ENCODE assay signal across 14 cellular contexts in the genomic region with DNA sequence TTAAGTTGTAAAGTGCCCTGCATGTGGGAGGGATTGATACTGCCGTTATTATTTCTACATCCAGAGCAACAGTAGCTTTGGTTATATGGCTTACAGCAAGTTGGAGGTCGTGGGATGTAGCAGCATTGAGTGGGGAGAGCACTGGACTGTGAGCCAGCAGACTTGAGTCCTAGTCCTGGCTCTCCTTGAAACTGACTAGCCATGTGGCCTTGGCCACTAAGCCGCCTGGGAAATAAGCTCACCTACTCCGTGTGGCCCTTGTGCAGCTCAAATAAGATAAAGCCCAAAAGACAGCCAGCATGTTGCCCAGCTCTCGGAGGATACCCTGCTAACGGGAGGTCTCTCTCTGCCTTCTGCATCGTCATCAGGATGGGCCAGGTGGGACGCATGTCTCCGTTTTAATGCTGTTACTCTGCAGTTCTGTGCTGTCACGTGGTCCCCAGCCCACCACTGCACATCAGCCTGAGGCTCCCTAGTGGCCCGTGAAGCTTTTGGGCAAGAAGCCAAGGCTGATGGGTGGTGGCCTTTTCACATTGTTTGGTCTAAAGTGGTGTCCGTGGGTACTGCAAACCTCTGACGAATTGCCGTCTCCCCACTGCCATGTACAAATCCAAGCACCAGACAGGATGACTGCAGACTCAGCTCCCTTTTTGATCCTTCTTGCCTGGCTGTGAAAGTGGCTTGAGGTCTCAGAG. TPM values are rescaled to one million over a fixed set of nuclear protein-coding genes. Genes with fewer than 3 reads are reported as not detected.
A peak's percentile ranks its signal among the peaks of the same experiment; 100 is the strongest.
DNase-seq lines count a peak whose midpoint lies in the region; ATAC-seq and TF ChIP-seq lines count a peak whose summit lies in the region.
"Had no signal": no experiment of that assay in that cellular context is flagged by ENCODE, and none has a peak within 500 bp of the region (broad histone marks: within the 10 kb centered on the region; RNA-seq: fewer than 3 reads in every experiment).

No MANE protein-coding gene starts in this region.

- H3K27ac ChIP-seq in right atrium auricular region (no peak overlapping the region), heart left ventricle (peak overlapping the region in 1 of 12 donors; percentile 1)
- H3K27ac ChIP-seq: KMS-11, lower lobe of right lung had no signal

- H3K4me1 Mint-ChIP-seq in activated CD4-positive, alpha-beta T cell treated with anti-CD3 and anti-CD28 coated beads for 36 hours = no peaks in the 10 kb centered on the region

- no peak overlapping the region for H3K4me3 Mint-ChIP-seq in activated CD4-positive, alpha-beta T cell treated with anti-CD3 and anti-CD28 coated beads for 36 hours

- H3K36me3 ChIP-seq in right atrium auricular region (no peaks in the 10 kb centered on the region), heart left ventricle (no peaks in the 10 kb centered on the region)
- H3K36me3 ChIP-seq: lower lobe of right lung had no signal

- intact Hi-C loops in Right ventricle myocardium superior (cut with DNase I) = no loop called here
- intact Hi-C loops in heart left ventricle (cut with DNase I) = no loop called here
- intact Hi-C loops in activated CD4-positive, alpha-beta T cell treated with anti-CD3 and anti-CD28 coated beads for 36 hours (cut with DNase I, micrococcal nuclease) = no loop called here

- H3K4me1 ChIP-seq in right atrium auricular region (peaks cover 0 to 6% of the 10 kb centered on the region in 2 donors), heart left ventricle (peaks cover 0 to 11% (median 6%) of the 10 kb centered on the region in 12 donors)
- H3K4me1 ChIP-seq: lower lobe of right lung had no signal

- POLR2A ChIA-PET in activated CD4-positive, alpha-beta T cell treated with anti-CD3 and anti-CD28 coated beads for 36 hours (lab: Charles Lee) = no interaction called here

- DNase-seq in Right ventricle myocardium superior (no peak), right atrium auricular region (ENCODE audit: low spot score) (no peak), OCI-M1 (lab: John Stamatoyannopoulos, UW) (peak; percentile 6), heart left ventricle (peak in 1 of 5 donors; percentile 33), NCI-H2196 treated with DMSO at 0.1 percent for 48 hours (lab: John Stamatoyannopoulos, UW; ENCODE audit: unreplicated experiment) (no peak)
- DNase-seq in activated CD4-positive, alpha-beta T cell treated with anti-CD3 and anti-CD28 coated beads for 36 hours = no peak
- DNase-seq: AML-193, GDM1, lower lobe of right lung, NCI-H446 treated with DMSO at 0.1 percent for 48 hours, SIG-M5 had no signal

- ATAC-seq in Right ventricle myocardium superior (ENCODE audit: poor library complexity) (peak; percentile 48), heart left ventricle (peak in 3 of 4 donors; percentile 34 to 64 (median 61)), HG03045 (IDR thresholded peaks at IDR 0.05; ENCODE audit: unreplicated experiment) (no peak), GM18861 (IDR thresholded peaks at IDR 0.05; ENCODE audit: unreplicated experiment) (no peak)
- ATAC-seq in activated CD4-positive, alpha-beta T cell treated with anti-CD3 and anti-CD28 coated beads for 36 hours = no peak
- ATAC-seq: lower lobe of right lung had no signal

- H3K27me3 ChIP-seq in right atrium auricular region = no peaks in the 10 kb centered on the region
- no peaks in the 10 kb centered on the region for H3K27me3 ChIP-seq in heart left ventricle

- H3K27ac Mint-ChIP-seq in activated CD4-positive, alpha-beta T cell treated with anti-CD3 and anti-CD28 coated beads for 36 hours = no peak overlapping the region

- CTCF ChIA-PET in activated CD4-positive, alpha-beta T cell treated with anti-CD3 and anti-CD28 coated beads for 36 hours (lab: Charles Lee) = interaction anchor here (0.7 to 1.6 kb wide), 2 partner anchors 18 to 172 kb away, joined by 3 read pairs; no protein-coding TSS in a partner anchor

- H3K4me3 ChIP-seq in right atrium auricular region = no peak overlapping the region
- H3K4me3 ChIP-seq in heart left ventricle = no peak overlapping the region
- H3K4me3 ChIP-seq: lower lobe of right lung had no signal

- no peaks in the 10 kb centered on the region for H3K9me3 Mint-ChIP-seq in activated CD4-positive, alpha-beta T cell treated with anti-CD3 and anti-CD28 coated beads for 36 hours (ENCODE audit: low read depth)

- 40 to 52% (median 45%) methylated on average over 9 to 14 of the region's 14 CpGs for WGBS in heart left ventricle, 4 donors

- H3K9me3 ChIP-seq in right atrium auricular region (no peaks in the 10 kb centered on the region), heart left ventricle (no peaks in the 10 kb centered on the region)
- H3K9me3 ChIP-seq: lower lobe of right lung had no signal

- H3K27me3 Mint-ChIP-seq in activated CD4-positive, alpha-beta T cell treated with anti-CD3 and anti-CD28 coated beads for 36 hours = peaks cover 2% of the 10 kb centered on the region

- H3K36me3 Mint-ChIP-seq in activated CD4-positive, alpha-beta T cell treated with anti-CD3 and anti-CD28 coated beads for 36 hours (ENCODE audit: low read depth) = no peaks in the 10 kb centered on the region

- no peak for TF ChIP-seq CTCF in right atrium auricular region (IDR thresholded peaks at IDR 0.05)
- TF ChIP-seq CTCF in heart left ventricle (IDR thresholded peaks at IDR 0.05) = no peak

- no peak for TF ChIP-seq POLR2A in heart left ventricle (IDR thresholded peaks at IDR 0.05)

RNA-seq across cellular contexts. Expression of gene EPB41L1, which starts 7.9 kb away (rescaled TPM):
- total RNA-seq in Right ventricle myocardium superior (14.8 TPM), right atrium auricular region (10 to 100 TPM; 17.5 to 18.1 TPM), heart left ventricle (10 to 100 TPM; 10.5 to 29.8 (median 19.0) TPM)
- polyA plus RNA-seq in heart left ventricle = 1 to 10 TPM; 7.1 to 8.5 TPM
- total RNA-seq in activated CD4-positive, alpha-beta T cell treated with anti-CD3 and anti-CD28 coated beads for 36 hours = 1 to 10 TPM in 1 of 2 experiments, under 1 TPM in 1; 0.67 to 1.5 TPM

Comparison
In these comparisons a context has a peak if more than half of its experiments do, and no peak if none do; other contexts are left out.
1. ATAC-seq: peak in Right ventricle myocardium superior (single experiment) and heart left ventricle (3 of 4); none in HG03045 (single experiment), activated CD4-positive, alpha-beta T cell treated with anti-CD3 and anti-CD28 coated beads for 36 hours (single experiment) and GM18861 (single experiment).